21 cellular contexts compared by ENCODE assay signal in the genomic region with DNA sequence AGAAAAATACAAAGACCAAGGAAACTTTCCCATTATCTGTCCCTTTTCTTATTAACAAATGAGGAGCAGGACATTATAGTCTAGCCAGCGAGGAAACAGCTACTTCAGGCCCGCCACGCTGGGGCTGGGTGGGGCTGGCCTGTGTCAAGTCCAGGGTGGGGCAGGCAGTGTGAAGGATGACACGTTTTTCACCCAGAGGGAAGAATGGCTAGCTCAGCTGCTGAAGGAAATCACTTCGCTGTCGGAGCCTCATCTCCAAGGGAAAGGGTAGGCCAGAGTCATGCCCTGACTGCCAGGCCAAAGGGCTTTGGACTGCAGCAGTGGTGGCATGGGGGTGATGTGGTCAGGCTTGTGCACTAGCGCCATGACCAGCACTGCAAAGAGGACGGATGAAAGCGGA. TPM values are rescaled to one million over a fixed set of nuclear protein-coding genes. Genes with fewer than 3 reads are reported as not detected.
"Had no signal": no experiment of that assay in that cellular context is flagged by ENCODE, and none has a peak within 500 bp of the region (broad histone marks: within the 10 kb centered on the region; RNA-seq: fewer than 3 reads in every experiment).

No MANE protein-coding gene starts in this region.

- ATAC-seq: HepG2 had no signal

- H3K36me3 ChIP-seq: MG63 had no signal

- DNase-seq: IMR-90, KG1, MG63, NCI-H1092, NCI-H1105 treated with DMSO at 0.1 percent for 48 hours, NCI-H1417 treated with DMSO at 0.1 percent for 48 hours, NCI-H146, NCI-H1694 treated with DMSO at 0.1 percent for 48 hours, NCI-H1930, NCI-H2081, NCI-H2107, NCI-H2227 treated with DMSO at 0.1 percent for 48 hours, NCI-H524, NCI-H526 treated with DMSO at 0.1 percent for 48 hours, NCI-H748 treated with DMSO at 0.1 percent for 48 hours, Right ventricle myocardium superior, RPMI8226, SIG-M5 had no signal

- H3K27me3 ChIP-seq: MG63, SJSA1 had no signal

- H3K27ac ChIP-seq: SJSA1, SK-N-MC had no signal

- H3K9me3 ChIP-seq: MG63, SJSA1 had no signal

- H3K4me3 ChIP-seq: MG63, SJSA1, SK-N-MC had no signal

RNA-seq across cellular contexts. Expression of a gene that starts 24.4 kb away (rescaled TPM):
- total RNA-seq: HepG2 had no signal
